In genomic region chr6:3063733-3064700, GRCh38 we compare ENCODE assay signal across 8 cellular contexts. TPM values are rescaled to one million over a fixed set of nuclear protein-coding genes. Genes with fewer than 3 reads are reported as not detected.
DNase-seq lines count a peak whose midpoint lies in the region; ATAC-seq and TF ChIP-seq lines count a peak whose summit lies in the region.

No MANE protein-coding gene starts in this region.

- no peaks in the 10 kb centered on the region for H4K20me1 ChIP-seq in OCI-LY1 (ENCODE audit: insufficient read depth, low read length)

- no peak overlapping the region for H2AFZ ChIP-seq in OCI-LY1 (ENCODE audit: low read length)

- H3K4me1 ChIP-seq in OCI-LY1 (ENCODE audit: insufficient read depth, low read length, severe bottlenecking) (peaks cover 46% of the 10 kb centered on the region), mucosa of descending colon (ENCODE audit: low read depth) (peaks cover 14% of the 10 kb centered on the region)

- H3K27me3 ChIP-seq in OCI-LY1 (ENCODE audit: insufficient read depth, low read length), result no peaks in the 10 kb centered on the region

- no peak overlapping the region for H3K27ac ChIP-seq in OCI-LY1 (ENCODE audit: low read depth, low read length, poor library complexity, severe bottlenecking)

- H3K9ac ChIP-seq in OCI-LY1 (ENCODE audit: low read length), result peak overlapping the region; percentile 66

- ATAC-seq in GM19463 (IDR thresholded peaks at IDR 0.05; ENCODE audit: unreplicated experiment) (peak; percentile 68), mucosa of descending colon (peak; percentile 91)

- intact Hi-C loops in mucosa of descending colon (cut with DNase I, micrococcal nuclease), result no loop called here

- DNase-seq in COLO668 (lab: John Stamatoyannopoulos, UW; ENCODE audit: unreplicated experiment), result peak; percentile 87
- DNase-seq in HS-5 (ENCODE audit: low read depth), result peak; percentile 66
- peak; percentile 85 for DNase-seq in activated T-cell treated with anti-CD3 and anti-CD28 coated beads for 4 hours
- peak; percentile 95 for DNase-seq in epithelial cell of esophagus (ENCODE audit: low read depth)
- peak; percentile 97 to 98 (median 98) for DNase-seq in mucosa of descending colon
- DNase-seq in stimulated activated CD8-positive, alpha-beta memory T cell treated with anti-CD3 and anti-CD28 coated beads, Interleukin-4, amount 100 ng/mL, for 1 hour (ENCODE audit: low read depth in 2 of 2, low spot score in 1 of 2), result peak; percentile 75 to 86

- no peaks in the 10 kb centered on the region for H3K36me3 ChIP-seq in OCI-LY1 (ENCODE audit: insufficient read depth, low read length)
- H3K36me3 ChIP-seq in mucosa of descending colon (ENCODE audit: low read depth), result no peaks in the 10 kb centered on the region

- TF ChIP-seq CTCF in OCI-LY1 (IDR thresholded peaks at IDR 0.05; ENCODE audit: low read length) (no peak), epithelial cell of esophagus (IDR thresholded peaks at IDR 0.05; ENCODE audit: insufficient read depth, low read depth, low read length, missing control alignments) (no peak), mucosa of descending colon (IDR thresholded peaks at IDR 0.05) (no peak)

- no peaks in the 10 kb centered on the region for H3K9me2 ChIP-seq in OCI-LY1 (ENCODE audit: low read depth, low read length)

- no peaks in the 10 kb centered on the region for H3K79me2 ChIP-seq in OCI-LY1 (ENCODE audit: insufficient read depth, low read length)

- no peaks in the 10 kb centered on the region; the same call in 1 of the 2 replicates for H3F3A ChIP-seq in OCI-LY1 (ENCODE audit: insufficient read depth, low read length)

- H3K4me3 ChIP-seq in OCI-LY1 (ENCODE audit: low read depth, low read length, poor library complexity, severe bottlenecking) (peak overlapping the region; percentile 67), epithelial cell of esophagus (ENCODE audit: low read length) (peak overlapping the region; percentile 68), mucosa of descending colon (peak overlapping the region; percentile 65)

- H3K9me3 ChIP-seq in OCI-LY1 (ENCODE audit: low read length) (no peaks in the 10 kb centered on the region), mucosa of descending colon (no peaks in the 10 kb centered on the region)

- peak overlapping the region; percentile 79 for H3K4me2 ChIP-seq in OCI-LY1 (ENCODE audit: low read length)

RNA-seq across cellular contexts. Expression of gene RIPK1, which starts 4.3 kb away (rescaled TPM):
- 10 to 100 TPM; 33.1 to 41.9 (median 35.8) TPM for total RNA-seq in mucosa of descending colon

RNA-seq across cellular contexts. Expression of gene BPHL, which starts 54.5 kb away (rescaled TPM):
- total RNA-seq in mucosa of descending colon, result 10 to 100 TPM; 17.6 to 30.7 (median 30.0) TPM
